Comparison of ENCODE assay signal across 8 cellular contexts in the genomic region with DNA sequence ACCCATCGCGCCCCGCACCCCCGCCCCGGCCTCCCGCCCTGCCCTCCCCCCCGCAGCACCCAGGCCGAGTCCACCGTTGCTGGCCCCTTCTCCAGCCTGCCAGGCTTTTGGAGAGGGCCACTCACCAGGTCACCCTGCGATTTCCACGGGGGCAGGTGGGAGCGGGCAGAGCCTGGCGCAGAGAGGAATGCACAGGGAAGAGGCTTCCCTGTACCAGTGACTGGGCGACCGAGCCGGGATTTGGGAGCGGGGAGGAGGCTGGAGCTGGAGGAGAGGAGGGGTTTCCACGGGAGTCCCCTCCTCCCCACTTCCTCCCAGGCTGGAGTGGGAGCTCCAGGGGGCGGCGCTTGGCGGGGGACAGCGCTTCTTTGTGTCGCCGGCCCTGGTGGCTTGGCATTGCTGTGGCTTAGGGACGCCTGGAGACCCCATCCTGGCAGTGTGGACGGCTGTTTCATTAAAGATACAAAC. TPM values are rescaled to one million over a fixed set of nuclear protein-coding genes. Genes with fewer than 3 reads are reported as not detected.
DNase-seq lines count a peak whose midpoint lies in the region; ATAC-seq and TF ChIP-seq lines count a peak whose summit lies in the region.

No MANE protein-coding gene starts in this region.

- H3K27ac ChIP-seq in HUES64 (ENCODE audit: low read depth, low read length) = no peak overlapping the region
- peak overlapping the region; percentile 77 to 89 (median 85) for H3K27ac ChIP-seq in heart right ventricle

- peak overlapping the region; percentile 93 for H3K4me3 Mint-ChIP-seq in osteocyte (ENCODE audit: unreplicated experiment)
- H3K4me3 Mint-ChIP-seq in activated T-helper 1 cell treated with anti-CD3 and anti-CD28 coated beads, Interleukin-12 subunit alpha, Interleukin-12 subunit beta, Interleukin-2, Interleukin-4 antibody, amounts not matched to agents 30 ng/mL and 10 ng/mL and 1 ng/mL, durations not matched to agents 14 hours and 24 hours and 36 hours = no peak overlapping the region

- peak overlapping the region; percentile 88 for H3K27ac Mint-ChIP-seq in osteocyte (ENCODE audit: unreplicated experiment)
- H3K27ac Mint-ChIP-seq in activated T-helper 1 cell treated with anti-CD3 and anti-CD28 coated beads, Interleukin-12 subunit alpha, Interleukin-12 subunit beta, Interleukin-2, Interleukin-4 antibody, amounts not matched to agents 30 ng/mL and 10 ng/mL and 1 ng/mL, durations not matched to agents 14 hours and 24 hours and 36 hours = no peak overlapping the region

- under 1% methylated on average over 24 of the region's 26 CpGs for WGBS in HUES64
- 1% methylated on average over 26 of the region's 26 CpGs for whole genome bisulfite sequencing in heart right ventricle, 2 donors

- ATAC-seq in heart right ventricle (peak; percentile 90 to 93 (median 91)), HG03095 (IDR thresholded peaks at IDR 0.05; ENCODE audit: unreplicated experiment) (no peak), GM19467 (IDR thresholded peaks at IDR 0.05; ENCODE audit: unreplicated experiment) (no peak)

- H3K4me1 Mint-ChIP-seq in osteocyte (ENCODE audit: unreplicated experiment) = peaks cover 37% of the 10 kb centered on the region
- H3K4me1 Mint-ChIP-seq in activated T-helper 1 cell treated with anti-CD3 and anti-CD28 coated beads, Interleukin-12 subunit alpha, Interleukin-12 subunit beta, Interleukin-2, Interleukin-4 antibody, amounts not matched to agents 30 ng/mL and 10 ng/mL and 1 ng/mL, durations not matched to agents 14 hours and 24 hours and 36 hours (ENCODE audit: low read depth) = peaks cover 5% of the 10 kb centered on the region

- no peak for DNase-seq in AG09309 (ENCODE audit: low read depth)
- peak; percentile 70 for DNase-seq in adipocyte (ENCODE audit: low read depth)
- DNase-seq in heart right ventricle = peak; percentile 85
- DNase-seq in osteocyte (ENCODE audit: extremely low spot score, unreplicated experiment) = peak; percentile 88
- DNase-seq in activated T-helper 1 cell treated with anti-CD3 and anti-CD28 coated beads, Interleukin-12 subunit alpha, Interleukin-12 subunit beta, Interleukin-2, Interleukin-4 antibody, amounts not matched to agents 30 ng/mL and 10 ng/mL and 1 ng/mL, durations not matched to agents 14 hours and 24 hours and 36 hours (ENCODE audit: low spot score) = no peak

- intact Hi-C loops in heart right ventricle (cut with DNase I) = loop anchor here in 1 of 10 donors (5.0 kb wide), 1 partner anchor 140 kb away; no protein-coding TSS in a partner anchor
- intact Hi-C loops in activated T-helper 1 cell treated with anti-CD3 and anti-CD28 coated beads, Interleukin-12 subunit alpha, Interleukin-12 subunit beta, Interleukin-2, Interleukin-4 antibody, amounts not matched to agents 30 ng/mL and 10 ng/mL and 1 ng/mL, durations not matched to agents 14 hours and 24 hours and 36 hours (cut with micrococcal nuclease) = no loop called here

- H3K27me3 ChIP-seq in HUES64 (ENCODE audit: insufficient read depth, low read length) (peaks cover 2% of the 10 kb centered on the region; the same call in 1 of the 2 replicates), adipocyte (replicated peaks; ENCODE audit: control insufficient read depth, insufficient read depth, low read length) (no peaks in the 10 kb centered on the region), heart right ventricle (peaks cover 0 to 32% (median 0%) of the 10 kb centered on the region in 7 donors)

- peak overlapping the region; percentile 62 for H3K9ac ChIP-seq in HUES64 (ENCODE audit: low read depth, low read length)
- H3K9ac ChIP-seq in adipocyte (ENCODE audit: low read length) = peak overlapping the region; percentile 81

- TF ChIP-seq CTCF in AG09309 (IDR thresholded peaks at IDR 0.05; ENCODE audit: control insufficient read depth, insufficient read depth, low read depth, low read length, missing control alignments) (no peak), heart right ventricle (IDR thresholded peaks at IDR 0.05) (no peak), osteocyte (IDR thresholded peaks at IDR 0.05) (no peak)

- H3K9me3 ChIP-seq in HUES64 (ENCODE audit: insufficient read depth, low read depth, low read length) (no peaks in the 10 kb centered on the region), adipocyte (ENCODE audit: control insufficient read depth, low read length) (no peaks in the 10 kb centered on the region), heart right ventricle (no peaks in the 10 kb centered on the region)

- H3K9me3 Mint-ChIP-seq in osteocyte (ENCODE audit: unreplicated experiment) = no peaks in the 10 kb centered on the region
- H3K9me3 Mint-ChIP-seq in activated T-helper 1 cell treated with anti-CD3 and anti-CD28 coated beads, Interleukin-12 subunit alpha, Interleukin-12 subunit beta, Interleukin-2, Interleukin-4 antibody, amounts not matched to agents 30 ng/mL and 10 ng/mL and 1 ng/mL, durations not matched to agents 14 hours and 24 hours and 36 hours = no peaks in the 10 kb centered on the region

- peak overlapping the region; percentile 75 for H3K4me3 ChIP-seq in AG09309 (ENCODE audit: control insufficient read depth, low read depth, low read length)
- H3K4me3 ChIP-seq in HUES64 (ENCODE audit: low read length) = peak overlapping the region; percentile 56
- H3K4me3 ChIP-seq in adipocyte (ENCODE audit: low read length) = peak overlapping the region; percentile 84
- H3K4me3 ChIP-seq in heart right ventricle = peak overlapping the region; percentile 57 to 80 (median 70)

- no peaks in the 10 kb centered on the region for H3K36me3 ChIP-seq in HUES64 (ENCODE audit: insufficient read depth, low read length)
- H3K36me3 ChIP-seq in adipocyte (ENCODE audit: control insufficient read depth, insufficient read depth, low read length, severe bottlenecking) = peaks cover under 1% of the 10 kb centered on the region
- H3K36me3 ChIP-seq in heart right ventricle = peaks cover 0 to 3% (median 0%) of the 10 kb centered on the region in 9 donors

- H3K4me1 ChIP-seq in HUES64 (ENCODE audit: insufficient read depth, low read length) (peaks cover 20% of the 10 kb centered on the region), adipocyte (ENCODE audit: control insufficient read depth, insufficient read depth, low read length) (peaks cover 12% of the 10 kb centered on the region), heart right ventricle (peaks cover 5 to 40% (median 24%) of the 10 kb centered on the region in 9 donors)

- no peaks in the 10 kb centered on the region for H3K27me3 Mint-ChIP-seq in osteocyte (ENCODE audit: unreplicated experiment)
- H3K27me3 Mint-ChIP-seq in activated T-helper 1 cell treated with anti-CD3 and anti-CD28 coated beads, Interleukin-12 subunit alpha, Interleukin-12 subunit beta, Interleukin-2, Interleukin-4 antibody, amounts not matched to agents 30 ng/mL and 10 ng/mL and 1 ng/mL, durations not matched to agents 14 hours and 24 hours and 36 hours (ENCODE audit: insufficient read depth) = peaks cover 39% of the 10 kb centered on the region

- peaks cover 2% of the 10 kb centered on the region for H3K36me3 Mint-ChIP-seq in osteocyte (ENCODE audit: unreplicated experiment)
- H3K36me3 Mint-ChIP-seq in activated T-helper 1 cell treated with anti-CD3 and anti-CD28 coated beads, Interleukin-12 subunit alpha, Interleukin-12 subunit beta, Interleukin-2, Interleukin-4 antibody, amounts not matched to agents 30 ng/mL and 10 ng/mL and 1 ng/mL, durations not matched to agents 14 hours and 24 hours and 36 hours (ENCODE audit: low read depth) = peaks cover 6% of the 10 kb centered on the region

RNA-seq across cellular contexts. Expression of a gene that starts 19.3 kb away (rescaled TPM):
- 29.6 TPM for polyA plus RNA-seq in HUES64 (2013, experiment 1 of 2)
- 39.2 TPM for polyA plus RNA-seq in HUES64 (2013, experiment 2 of 2)
- total RNA-seq in heart right ventricle (10 to 100 TPM; 44.3 to 62.8 (median 59.1) TPM), osteocyte (82.4 and 87.8 TPM in 2 replicates)
- polyA plus RNA-seq in heart right ventricle = 10 to 100 TPM in 1 of 2 donors, 1 to 10 TPM in 1; 9.3 to 21.7 TPM
- 13.1 and 13.8 TPM in 2 replicates for total RNA-seq in activated T-helper 1 cell treated with anti-CD3 and anti-CD28 coated beads, Interleukin-12 subunit alpha, Interleukin-12 subunit beta, Interleukin-2, Interleukin-4 antibody, amounts not matched to agents 30 ng/mL and 10 ng/mL and 1 ng/mL, durations not matched to agents 14 hours and 24 hours and 36 hours

RNA-seq across cellular contexts. Expression of a gene that starts 52.4 kb away (rescaled TPM):
- polyA plus RNA-seq in HUES64 (2013, experiment 1 of 2) = not detected
- not detected for polyA plus RNA-seq in HUES64 (2013, experiment 2 of 2)
- total RNA-seq in heart right ventricle (not detected), osteocyte (not detected in 2 replicates)
- not detected for polyA plus RNA-seq in heart right ventricle
- not detected in 2 replicates for total RNA-seq in activated T-helper 1 cell treated with anti-CD3 and anti-CD28 coated beads, Interleukin-12 subunit alpha, Interleukin-12 subunit beta, Interleukin-2, Interleukin-4 antibody, amounts not matched to agents 30 ng/mL and 10 ng/mL and 1 ng/mL, durations not matched to agents 14 hours and 24 hours and 36 hours

Comparison
In these comparisons a context has a peak if more than half of its experiments do, and no peak if none do; other contexts are left out.
1. DNase-seq: peak in adipocyte (single experiment), heart right ventricle (2 of 2) and osteocyte (single experiment); none in AG09309 (single experiment) and activated T-helper 1 cell treated with anti-CD3 and anti-CD28 coated beads, Interleukin-12 subunit alpha, Interleukin-12 subunit beta, Interleukin-2, Interleukin-4 antibody, amounts not matched to agents 30 ng/mL and 10 ng/mL and 1 ng/mL, durations not matched to agents 14 hours and 24 hours and 36 hours (single experiment).
2. ATAC-seq: peak in heart right ventricle (8 of 8); none in HG03095 (single experiment) and GM19467 (single experiment).
3. Peak in every context shown above with its lines, with median percentiles within 50 percentile points of each other: H3K4me3 ChIP-seq.